8 cellular contexts compared by ENCODE assay signal in genomic region chr10:50421026-50421719, GRCh38.
DNase-seq lines count a peak whose midpoint lies in the region; ATAC-seq, FAIRE-seq and TF ChIP-seq lines count a peak whose summit lies in the region.

No MANE protein-coding gene starts in this region.

- H3K36me3 ChIP-seq in GM12878 (ENCODE audit: control insufficient read depth in 2 of 2, insufficient read depth in 2 of 2, low read length in 1 of 2): no peaks in the 10 kb centered on the region
- H3K36me3 ChIP-seq in thymus (ENCODE audit: control insufficient read depth, insufficient read depth): no peaks in the 10 kb centered on the region

- H3K9ac ChIP-seq in GM12878 (ENCODE audit: control insufficient read depth, insufficient read depth, low read length): no peak overlapping the region

- FAIRE-seq in GM12878 (lab: Jason Lieb, UNC): peak; percentile 47

- H3K79me2 ChIP-seq in GM12878 (ENCODE audit: control insufficient read depth, insufficient read depth, low read length): peaks cover 30% of the 10 kb centered on the region

- H3K9me3 ChIP-seq in GM12878 (replicated peaks; ENCODE audit: control insufficient read depth, insufficient read depth, low read length): no peaks in the 10 kb centered on the region; the same call in 2 of the 3 replicates
- H3K9me3 ChIP-seq in thymus (ENCODE audit: control insufficient read depth): no peaks in the 10 kb centered on the region

- RAD21 ChIA-PET in GM12878 (lab: Charles Lee; ENCODE audit: unreplicated experiment): interaction anchor here (0.6 to 3.0 kb wide), 11 partner anchors 9 to 478 kb away, joined by 3 to 14 read pairs (median 4); no protein-coding TSS in a partner anchor

- intact Hi-C loops in GM12878 (cut with micrococcal nuclease; ENCODE audit: unreplicated experiment): no loop called here

- TF ChIP-seq EP300 in GM12878 (IDR thresholded peaks at IDR 0.05; ENCODE audit: borderline replicate concordance in 1 of 2, control insufficient read depth in 1 of 2, low read depth in 2 of 2, low read length in 2 of 2): no peak

- ATAC-seq in GM12878: peak; percentile 63
- ATAC-seq in HG03108 (IDR thresholded peaks at IDR 0.05; ENCODE audit: unreplicated experiment): no peak

- no peak overlapping the region for H2AFZ ChIP-seq in GM12878 (ENCODE audit: control insufficient read depth, low read depth, low read length)

- peak; percentile 72 to 87 (median 79) for TF ChIP-seq CTCF in GM12878 (IDR thresholded peaks at IDR 0.05 in 2 of 3, conservative IDR thresholded peaks at IDR 0.05 in 1 of 3; ENCODE audit: control insufficient read depth in 2 of 3, extremely low read depth in 1 of 3, insufficient read depth in 1 of 3, low read depth in 3 of 3, low read length in 3 of 3)

- H4K20me1 ChIP-seq in GM12878 (ENCODE audit: control insufficient read depth, insufficient read depth): no peaks in the 10 kb centered on the region

- TF ChIP-seq RAD21 in GM12878 (IDR thresholded peaks at IDR 0.05; ENCODE audit: insufficient read depth, low read depth, low read length): peak; percentile 78

- 61% methylated on average over 6 of the region's 6 CpGs for WGBS in GM12878 (ENCODE audit: insufficient coverage, insufficient replicate concordance, low lambda C conversion rate, missing lambda C conversion rate)
- WGBS in thymus: 83% methylated on average over 6 of the region's 6 CpGs

- peak overlapping the region; percentile 45 for H3K4me2 ChIP-seq in GM12878 (ENCODE audit: control insufficient read depth, insufficient read depth)

- H3K4me3 ChIP-seq in GM12878: no peak overlapping the region
- no peak overlapping the region for H3K4me3 ChIP-seq in thymus (ENCODE audit: low read length)

- no peak overlapping the region for H3K27ac ChIP-seq in GM12878 (ENCODE audit: control insufficient read depth, insufficient read depth)
- peak overlapping the region; percentile 52 for H3K27ac ChIP-seq in thymus (ENCODE audit: low read depth)

- peak; percentile 3 for DNase-seq in stimulated activated naive CD4-positive, alpha-beta T cell treated with Interleukin-2 at 50 U/mL for 16 hours (lab: John Stamatoyannopoulos, UW)
- DNase-seq in stimulated activated naive CD4-positive, alpha-beta T cell (lab: John Stamatoyannopoulos, UW): no peak
- DNase-seq in HEK293T (ENCODE audit: extremely low spot score) (peak; percentile 45), NOMO-1 treated with dmso at 0.1 percent for 144 hours (lab: John Stamatoyannopoulos, UW; ENCODE audit: unreplicated experiment) (peak; percentile 56), GM12878 (ENCODE audit: low read depth, low spot score) (peak; percentile 72), kidney tubule cell (ENCODE audit: low spot score) (peak; percentile 73)

- POLR2A ChIA-PET in HEK293T (lab: Yijun Ruan, JAX) (interaction anchor here (1.4 kb wide), 1 partner anchor 204 kb away, joined by 4 read pairs; no protein-coding TSS in a partner anchor), GM12878 (lab: Charles Lee) (interaction anchor here (0.9 to 1.8 kb wide), 5 partner anchors 11 to 226 kb away, joined by 3 to 6 read pairs (median 3); no protein-coding TSS in a partner anchor)

- no TSS peak for BruUV-seq in GM12878 (replicated peaks; lab: Mats Ljungman, UMichigan)

- H3K27me3 ChIP-seq in GM12878 (replicated peaks in 1 of 2; ENCODE audit: control insufficient read depth in 2 of 2, insufficient read depth in 2 of 2, low read length in 1 of 2): no peaks in the 10 kb centered on the region
- H3K27me3 ChIP-seq in thymus (ENCODE audit: control insufficient read depth, insufficient read depth): no peaks in the 10 kb centered on the region

- SMC1A ChIA-PET in GM12878 (lab: Charles Lee; ENCODE audit: uncharacterized antibody, unreplicated experiment): interaction anchor here (0.8 to 7.2 kb wide), 28 partner anchors 9 to 227 kb away, joined by 3 to 78 read pairs (median 6); no protein-coding TSS in a partner anchor

- TF ChIP-seq POLR2A in GM12878 (IDR thresholded peaks at IDR 0.05; ENCODE audit: low read depth, low read length): no peak

- CTCF ChIA-PET in HEK293T (lab: Yijun Ruan, JAX): no interaction called here
- CTCF ChIA-PET in GM12878 (lab: Yijun Ruan, JAX): interaction anchor here (0.7 to 5.4 kb wide), 28 partner anchors 9 to 232 kb away, joined by 3 to 31 read pairs (median 4); no protein-coding TSS in a partner anchor

- in situ Hi-C loops in GM12878 (cut with MboI): no loop called here

- H3K4me1 ChIP-seq in GM12878 (ENCODE audit: control insufficient read depth, insufficient read depth, low read length) (peaks cover 28% of the 10 kb centered on the region), thymus (ENCODE audit: control insufficient read depth, insufficient read depth, low read length) (peaks cover 5% of the 10 kb centered on the region)

TF ChIP-seq in HEK293T, 16 proteins besides CTCF, POLR2A, EP300 and RAD21:
- no peak for TF ChIP-seq ELF4 (IDR thresholded peaks at IDR 0.05)
- no peak for TF ChIP-seq ZNF384 (IDR thresholded peaks at IDR 0.05)
- no peak for TF ChIP-seq SP1 (IDR thresholded peaks at IDR 0.05)
- TF ChIP-seq PKNOX1 (IDR thresholded peaks at IDR 0.05): no peak
- no peak for TF ChIP-seq L3MBTL2 (conservative IDR thresholded peaks at IDR 0.05)
- TF ChIP-seq ARNT (IDR thresholded peaks at IDR 0.05): no peak
- no peak for TF ChIP-seq LEF1 (IDR thresholded peaks at IDR 0.05; ENCODE audit: borderline replicate concordance)
- no peak for TF ChIP-seq NFRKB (IDR thresholded peaks at IDR 0.05)
- TF ChIP-seq HDGF (IDR thresholded peaks at IDR 0.05; ENCODE audit: borderline replicate concordance): no peak
- no peak for TF ChIP-seq FOXA1 (IDR thresholded peaks at IDR 0.05)
- no peak for TF ChIP-seq FOXK2 (IDR thresholded peaks at IDR 0.05)
- TF ChIP-seq FOXM1 (IDR thresholded peaks at IDR 0.05; ENCODE audit: borderline replicate concordance): no peak

TF ChIP-seq in GM12878, 131 proteins besides CTCF, POLR2A, EP300 and RAD21 (continues in another document):
- TF ChIP-seq RCOR1 (conservative IDR thresholded peaks at IDR 0.05; ENCODE audit: low read depth, low read length) (no peak), CHD1 (IDR thresholded peaks at IDR 0.05; ENCODE audit: low read depth, low read length) (no peak), IKZF1 (conservative IDR thresholded peaks at IDR 0.05) (peak; percentile 49; the same call in 1 of the 2 replicates), SMC3 (IDR thresholded peaks at IDR 0.05; ENCODE audit: borderline replicate concordance, low read length) (peak; percentile 66), ATF7 (IDR thresholded peaks at IDR 0.05; ENCODE audit: low read depth) (0 out of 2 replicates have a peak, but pooled peaks have one; percentile 15), BACH1 (IDR thresholded peaks at IDR 0.05; ENCODE audit: borderline replicate concordance) (no peak), CREM (IDR thresholded peaks at IDR 0.05; ENCODE audit: low read depth) (no peak), ELK1 (IDR thresholded peaks at IDR 0.05; ENCODE audit: low read depth, low read length) (no peak), ZNF207 (IDR thresholded peaks at IDR 0.05; ENCODE audit: borderline replicate concordance) (no peak), NR2F1 (conservative IDR thresholded peaks at IDR 0.05) (0 out of 2 replicates have a peak, but pooled peaks have one; percentile 19), USF1 (IDR thresholded peaks at IDR 0.05; ENCODE audit: borderline replicate concordance, extremely low read length, insufficient read depth, low read depth, low read length) (no peak), LARP7 (IDR thresholded peaks at IDR 0.05) (no peak), FOXM1 (IDR thresholded peaks at IDR 0.05; ENCODE audit: low read depth, low read length) (0 out of 2 replicates have a peak, but pooled peaks have one; percentile 30), IRF4 (IDR thresholded peaks at IDR 0.05; ENCODE audit: low read depth, low read length) (0 out of 2 replicates have a peak, but pooled peaks have one; percentile 31), MAX (IDR thresholded peaks at IDR 0.05; ENCODE audit: low read depth, low read length) (no peak), CBX5 (IDR thresholded peaks at IDR 0.05; ENCODE audit: low read depth) (peak; percentile 63; the same call in 1 of the 2 replicates), IRF5 (IDR thresholded peaks at IDR 0.05; ENCODE audit: borderline replicate concordance) (no peak), SIX5 (IDR thresholded peaks at IDR 0.05; ENCODE audit: low read depth, low read length, severe bottlenecking) (no peak), SREBF2 (IDR thresholded peaks at IDR 0.05; ENCODE audit: low read length) (no peak), NBN (IDR thresholded peaks at IDR 0.05) (0 out of 2 replicates have a peak, but pooled peaks have one; percentile 25)

Comparison
In these comparisons a context has a peak if more than half of its experiments do, and no peak if none do; other contexts are left out.
1. DNase-seq: peak in stimulated activated naive CD4-positive, alpha-beta T cell treated with Interleukin-2 at 50 U/mL for 16 hours (single experiment), HEK293T (single experiment), NOMO-1 treated with dmso at 0.1 percent for 144 hours (single experiment), GM12878 (single experiment) and kidney tubule cell (single experiment); none in stimulated activated naive CD4-positive, alpha-beta T cell (0 of 6).